ENCODE assay signal across 12 cellular contexts in genomic region chr3:185216587-185216918, GRCh38. TPM values are rescaled to one million over a fixed set of nuclear protein-coding genes. Genes with fewer than 3 reads are reported as not detected.
DNase-seq lines count a peak whose midpoint lies in the region; ATAC-seq and TF ChIP-seq lines count a peak whose summit lies in the region.
"Had no signal": no experiment of that assay in that cellular context is flagged by ENCODE, and none has a peak within 500 bp of the region (broad histone marks: within the 10 kb centered on the region; RNA-seq: fewer than 3 reads in every experiment).

No MANE protein-coding gene starts in this region.

- TF ChIP-seq EP300 in stomach (IDR thresholded peaks at IDR 0.05) = no peak

- TF ChIP-seq CTCF in cardiac fibroblast (IDR thresholded peaks at IDR 0.05; ENCODE audit: low read depth, low read length) (no peak), left lung (IDR thresholded peaks at IDR 0.05) (no peak), stomach (IDR thresholded peaks at IDR 0.05) (no peak)

- ATAC-seq in left lung (peak; percentile 97), HG02623 (IDR thresholded peaks at IDR 0.05; ENCODE audit: unreplicated experiment) (no peak)

- intact Hi-C loops in left lung (cut with DNase I) = no loop called here
- intact Hi-C loops in stomach (cut with DNase I; ENCODE audit: low total_unique reads) = no loop called here

- H3K4me3 ChIP-seq in cardiac fibroblast (replicated peaks in 1 of 2; ENCODE audit: low read depth in 2 of 2, low read length in 2 of 2) (peak overlapping the region in 1 of 2 donors; percentile 22), left lung (peak overlapping the region; percentile 2 to 28), stomach (peak overlapping the region; percentile 11 to 42 (median 34))

- WGBS in stomach, 5 donors = 23 to 40% (median 27%) methylated on average over 3 of the region's 3 CpGs

- H3K4me1 ChIP-seq in left lung (no peaks in the 10 kb centered on the region), stomach (peaks cover 0 to 4% (median 0%) of the 10 kb centered on the region in 4 donors)

- no peak for TF ChIP-seq POLR2A in stomach (IDR thresholded peaks at IDR 0.05)

- H3K27me3 ChIP-seq in left lung (no peaks in the 10 kb centered on the region), stomach (no peaks in the 10 kb centered on the region)

- H3K27ac ChIP-seq in left lung (peak overlapping the region; percentile 52 to 74), stomach (peak overlapping the region in 4 of 5 donors; percentile 65 to 74 (median 69))
- H3K27ac ChIP-seq: KMS-11 had no signal

- H3K9me3 ChIP-seq in left lung (no peaks in the 10 kb centered on the region), stomach (no peaks in the 10 kb centered on the region)

- peak; percentile 48 for DNase-seq in M059J (ENCODE audit: low read depth)
- DNase-seq in cardiac fibroblast (ENCODE audit: low read depth in 2 of 2) = peak; percentile 17 to 41
- DNase-seq in left lung = no peak
- no peak for DNase-seq in stomach
- no peak for DNase-seq in activated naive CD4-positive, alpha-beta T cell treated with Interleukin-2 at 50 U/mL for 16 hours
- no peak for DNase-seq in activated CD4-positive, alpha-beta T cell treated with anti-CD3 and anti-CD28 coated beads for 4 hours
- DNase-seq in NCI-H774 (lab: John Stamatoyannopoulos, UW) = no peak
- DNase-seq: activated T-cell treated with anti-CD3 and anti-CD28 coated beads for 4 hours; SHP77 treated with DMSO at 0.1 percent for 48 hours; stimulated activated naive CD4-positive, alpha-beta T cell treated with Interleukin-2 at 50 U/mL for 16 hours had no signal

- H3K36me3 ChIP-seq in left lung = no peaks in the 10 kb centered on the region
- peaks cover 0 to 6% (median 0%) of the 10 kb centered on the region in 4 donors for H3K36me3 ChIP-seq in stomach

RNA-seq across cellular contexts. Expression of gene EHHADH, which starts 37.3 kb away (rescaled TPM):
- total RNA-seq in M059J (2014; rRNA removed; shearing (Covaris generic)) = 4.5 and 10.4 TPM in 2 replicates
- total RNA-seq in left lung = 10 to 100 TPM in 1 of 2 donors, 1 to 10 TPM in 1; 7.4 to 13.5 TPM
- total RNA-seq in stomach = 10 to 100 TPM in 2 of 5 donors, 1 to 10 TPM in 2, under 1 TPM in 1; 0.58 to 18.3 (median 8.8) TPM
- 1 to 10 TPM; 4.0 to 7.2 (median 6.5) TPM for polyA plus RNA-seq in stomach

Comparison
In these comparisons a context has a peak if more than half of its experiments do, and no peak if none do; other contexts are left out.
1. DNase-seq: peak in M059J (single experiment) and cardiac fibroblast (2 of 2); none in left lung (0 of 2), stomach (single experiment), activated naive CD4-positive, alpha-beta T cell treated with Interleukin-2 at 50 U/mL for 16 hours (single experiment), activated CD4-positive, alpha-beta T cell treated with anti-CD3 and anti-CD28 coated beads for 4 hours (0 of 2) and NCI-H774 (single experiment).